In genomic region chr14:50529288-50530179, GRCh38 we compare ENCODE assay signal across 10 cellular contexts. TPM values are rescaled to one million over a fixed set of nuclear protein-coding genes. Genes with fewer than 3 reads are reported as not detected.
A peak's percentile ranks its signal among the peaks of the same experiment; 100 is the strongest.
DNase-seq lines count a peak whose midpoint lies in the region; ATAC-seq and TF ChIP-seq lines count a peak whose summit lies in the region.
"Had no signal": no experiment of that assay in that cellular context is flagged by ENCODE, and none has a peak within 500 bp of the region (broad histone marks: within the 10 kb centered on the region; RNA-seq: fewer than 3 reads in every experiment).

No MANE protein-coding gene starts in this region.

- peaks cover 42% of the 10 kb centered on the region for H3K4me1 Mint-ChIP-seq in MCF 10A (ENCODE audit: insufficient read depth, unreplicated experiment)

- intact Hi-C loops in IMR-90 (cut with micrococcal nuclease) (loop anchor here (5.0 to 10.0 kb wide), 4 partner anchors 75 to 412 kb away; partner anchors contain the start of genes CDKL1, SOS2 and VCPKMT), MCF 10A (cut with micrococcal nuclease) (loop anchor here (5.0 to 10.0 kb wide), 2 partner anchors 665 to 897 kb away; no protein-coding TSS in a partner anchor)

- peaks cover 3 to 44% of the 10 kb centered on the region in 2 experiments; a peak in 2 of 4 replicates for H3K79me1 ChIP-seq in IMR-90 (ENCODE audit: low read depth in 1 of 2, low read length in 2 of 2)

- no peaks in the 10 kb centered on the region for H3K27me3 ChIP-seq in AG04450 (ENCODE audit: control insufficient read depth, insufficient read depth, low read length)
- no peaks in the 10 kb centered on the region for H3K27me3 ChIP-seq in IMR-90 (ENCODE audit: control insufficient read depth, insufficient read depth, low read length)
- H3K27me3 ChIP-seq in MM.1S (replicated peaks; ENCODE audit: insufficient read depth, low read length), result no peaks in the 10 kb centered on the region

- H3K9me3 ChIP-seq in AG04450 (ENCODE audit: control insufficient read depth, insufficient read depth, low read length) (no peaks in the 10 kb centered on the region), IMR-90 (ENCODE audit: control insufficient read depth, insufficient read depth, low read length) (no peaks in the 10 kb centered on the region), mesodermal cell (ENCODE audit: control insufficient read depth, low read length) (no peaks in the 10 kb centered on the region), MM.1S (replicated peaks; ENCODE audit: insufficient read depth, low read length) (no peaks in the 10 kb centered on the region)

- H3K27me3 Mint-ChIP-seq in MCF 10A (ENCODE audit: insufficient read depth, unreplicated experiment), result no peaks in the 10 kb centered on the region

- peak overlapping the region; percentile 86 for H2BK120ac ChIP-seq in IMR-90 (ENCODE audit: low read depth, low read length)

- H3K23ac ChIP-seq in IMR-90 (ENCODE audit: low read depth, low read length), result peak overlapping the region; percentile 88

- CTCF ChIA-PET in AG04450 (lab: Charles Lee) (interaction anchor here (0.8 to 3.0 kb wide), 3 partner anchors 208 to 244 kb away, joined by 3 to 19 read pairs (median 8); no protein-coding TSS in a partner anchor), IMR-90 (lab: Yijun Ruan, JAX) (interaction anchor here (1.4 to 1.6 kb wide), 2 partner anchors 13 to 209 kb away, joined by 3 to 5 read pairs; no protein-coding TSS in a partner anchor), MCF 10A (lab: Yijun Ruan, JAX) (interaction anchor here (1.0 to 2.7 kb wide), 4 partner anchors 82 to 209 kb away, joined by 3 to 19 read pairs (median 4); partner anchors contain the start of gene CDKL1)

- peaks cover 23% of the 10 kb centered on the region for H3K36me3 Mint-ChIP-seq in MCF 10A (ENCODE audit: insufficient read depth, unreplicated experiment)

- POLR2A ChIA-PET in AG04450 (lab: Yijun Ruan, JAX), result interaction anchor here (0.6 kb wide), 1 partner anchor 413 kb away, joined by 3 read pairs; the partner anchor contains the start of gene VCPKMT
- POLR2A ChIA-PET in IMR-90 (lab: Charles Lee; ENCODE audit: unreplicated experiment), result no interaction called here
- POLR2A ChIA-PET in MCF 10A (lab: Yijun Ruan, JAX), result interaction anchor here (0.6 to 2.7 kb wide), 7 partner anchors 15 to 218 kb away, joined by 3 to 11 read pairs (median 5); partner anchors contain the start of genes DMAC2L and L2HGDH

- H3K4me1 ChIP-seq in IMR-90 (ENCODE audit: control insufficient read depth, insufficient read depth, low read length) (peaks cover 22% of the 10 kb centered on the region), mesodermal cell (ENCODE audit: control insufficient read depth, insufficient read depth, low read length, poor library complexity, severe bottlenecking) (peaks cover 20% of the 10 kb centered on the region), MM.1S (ENCODE audit: low read length) (0 out of 2 replicates have a peak, but pooled peaks cover 4% of the 10 kb centered on the region)

- H3K4ac ChIP-seq in IMR-90 (ENCODE audit: low read depth, low read length), result peak overlapping the region; percentile 72

- H3K4me3 ChIP-seq in AG04450 (ENCODE audit: low read depth, low read length) (peak overlapping the region; percentile 80), IMR-90 (ENCODE audit: insufficient read depth, low read depth, low read length) (peak overlapping the region; percentile 41), mesodermal cell (ENCODE audit: extremely low read depth, insufficient read depth, low read length, poor library complexity, severe bottlenecking) (peak overlapping the region; percentile 91), MM.1S (ENCODE audit: low read length) (no peak overlapping the region)
- H3K4me3 ChIP-seq: lung had no signal

- H4K91ac ChIP-seq in IMR-90 (ENCODE audit: insufficient read depth, low read depth, low read length), result peak overlapping the region; percentile 91

- peak overlapping the region; percentile 40 for H3K27ac ChIP-seq in AG04450 (ENCODE audit: low read depth, low read length)
- H3K27ac ChIP-seq in IMR-90 (ENCODE audit: insufficient read depth, low read length), result peak overlapping the region; percentile 82
- H3K27ac ChIP-seq in mesodermal cell (ENCODE audit: low read depth, low read length, severe bottlenecking), result no peak overlapping the region
- no peak overlapping the region for H3K27ac ChIP-seq in MM.1S (ENCODE audit: low read length)

- peak overlapping the region; percentile 87; the same call in 2 of the 3 replicates for H2BK15ac ChIP-seq in IMR-90 (ENCODE audit: low read depth, low read length)

- H3K36me3 ChIP-seq in IMR-90 (ENCODE audit: control insufficient read depth, insufficient read depth, low read length) (peaks cover 3% of the 10 kb centered on the region), mesodermal cell (ENCODE audit: control insufficient read depth, insufficient read depth, low read length) (peaks cover 23% of the 10 kb centered on the region), MM.1S (replicated peaks; ENCODE audit: insufficient read depth, low read length) (no peaks in the 10 kb centered on the region)

- ATAC-seq in IMR-90 (ENCODE audit: low read depth) (no peak), GM21825 (IDR thresholded peaks at IDR 0.05; ENCODE audit: unreplicated experiment) (no peak)

- H4K5ac ChIP-seq in IMR-90 (ENCODE audit: low read depth, low read length), result peak overlapping the region; percentile 61

- H2AK9ac ChIP-seq in IMR-90 (replicated peaks; ENCODE audit: low read depth, low read length, poor library complexity), result peak overlapping the region; percentile 18

- peak overlapping the region; percentile 98 for H2BK5ac ChIP-seq in IMR-90 (ENCODE audit: low read depth, low read length, poor library complexity, severe bottlenecking)

- peaks cover 66% of the 10 kb centered on the region for H3K79me2 ChIP-seq in MM.1S (ENCODE audit: low read length)

- dilution Hi-C loops in IMR-90 (cut with HindIII; ENCODE audit: low sequenced_read_pairs, unreplicated experiment), result no loop called here

- peak overlapping the region; percentile 73 for H2BK20ac ChIP-seq in IMR-90 (ENCODE audit: low read depth, low read length)

- no peaks in the 10 kb centered on the region for H3K9me3 Mint-ChIP-seq in MCF 10A (ENCODE audit: unreplicated experiment)

- peak overlapping the region; percentile 64 for H3K56ac ChIP-seq in IMR-90 (ENCODE audit: extremely low read depth, insufficient read depth, low read length)

- H3K9me2 ChIP-seq in MM.1S (replicated peaks; ENCODE audit: insufficient read depth, low read length), result no peaks in the 10 kb centered on the region

- H3K4me3 Mint-ChIP-seq in MCF 10A (ENCODE audit: unreplicated experiment), result peak overlapping the region; percentile 80

- in situ Hi-C loops in IMR-90 (cut with MboI; ENCODE audit: low sequenced_read_pairs), result loop anchor here (5.0 to 10.0 kb wide), 2 partner anchors 207 to 665 kb away; no protein-coding TSS in a partner anchor

- H2AFZ ChIP-seq in IMR-90 (replicated peaks; ENCODE audit: low read length, poor library complexity) (no peak overlapping the region), MM.1S (ENCODE audit: low read length) (no peak overlapping the region)

- peak overlapping the region; percentile 46 for H3K27ac Mint-ChIP-seq in MCF 10A (ENCODE audit: low read depth, unreplicated experiment)

- BruUV-seq in IMR-90 (replicated peaks; lab: Mats Ljungman, UMichigan) (TSS peak; percentile 29), MCF 10A (replicated peaks; lab: Mats Ljungman, UMichigan) (no TSS peak)

- no peak for TF ChIP-seq CTCF in AG04450 (IDR thresholded peaks at IDR 0.05; ENCODE audit: low read depth, low read length)
- no peak for TF ChIP-seq CTCF in IMR-90 (conservative IDR thresholded peaks at IDR 0.05; ENCODE audit: low read depth, low read length)
- TF ChIP-seq CTCF in MCF 10A (IDR thresholded peaks at IDR 0.05; ENCODE audit: unreplicated experiment), result no peak
- TF ChIP-seq CTCF in MM.1S (IDR thresholded peaks at IDR 0.05; ENCODE audit: low read length), result no peak

- H4K20me1 ChIP-seq in IMR-90 (ENCODE audit: insufficient read depth, low read length), result peaks cover 55% of the 10 kb centered on the region
- no peaks in the 10 kb centered on the region; the same call in 1 of the 2 replicates for H4K20me1 ChIP-seq in MM.1S (ENCODE audit: insufficient read depth, low read length)

- 20 to 100% methylated on average over 1 of the region's 6 CpGs for WGBS in IMR-90 (ENCODE audit: extremely low coverage in 2 of 2, insufficient read length in 1 of 2), 2 experiments
- 88% methylated on average over 4 of the region's 6 CpGs for WGBS in mesodermal cell (ENCODE audit: insufficient coverage in 2 of 2), 2 experiments

- H3K4me2 ChIP-seq in IMR-90 (ENCODE audit: low read depth, low read length) (peak overlapping the region; percentile 95), MM.1S (ENCODE audit: low read depth, low read length) (no peak overlapping the region)

- no peak for TF ChIP-seq POLR2A in IMR-90 (IDR thresholded peaks at IDR 0.05; ENCODE audit: low read depth, low read length)

- H3K18ac ChIP-seq in IMR-90 (ENCODE audit: low read depth, low read length), result peak overlapping the region; percentile 97

- H3K9me1 ChIP-seq in IMR-90 (ENCODE audit: insufficient read depth, low read length), result peaks cover 12% of the 10 kb centered on the region; the same call in 1 of the 2 replicates

- DNase-seq in AG04450 (ENCODE audit: low read depth, low spot score) (no peak), IMR-90 (peak; percentile 31), MCF 10A (ENCODE audit: unreplicated experiment) (no peak), ureter (ENCODE audit: low spot score) (no peak), NCI-H2081 treated with DMSO at 0.1 percent for 48 hours (lab: John Stamatoyannopoulos, UW) (no peak), MM.1S (no peak)
- DNase-seq: SW 1271 had no signal

- H3F3A ChIP-seq in MM.1S (ENCODE audit: insufficient read depth, low read length), result peaks cover 10% of the 10 kb centered on the region; the same call in 1 of the 2 replicates

- peak overlapping the region; percentile 88 for H3K14ac ChIP-seq in IMR-90 (replicated peaks; ENCODE audit: low read depth, low read length)

- no peak for TF ChIP-seq RAD21 in IMR-90 (IDR thresholded peaks at IDR 0.05; ENCODE audit: low read length)

- H3K9ac ChIP-seq in IMR-90 (ENCODE audit: low read depth, low read length) (peak overlapping the region; percentile 96), MM.1S (ENCODE audit: low read length) (no peak overlapping the region)

- H2AK5ac ChIP-seq in IMR-90 (ENCODE audit: low read depth, low read length), result peak overlapping the region; percentile 96

- H4K8ac ChIP-seq in IMR-90 (ENCODE audit: low read depth in 2 of 2, low read length in 2 of 2), result peak overlapping the region; percentile 53 to 76

RNA-seq across cellular contexts. Expression of gene MAP4K5, which starts 2.8 kb away (rescaled TPM):
- polyA plus RNA-seq in AG04450 (2011; rRNA removed) (30.3 and 35.4 TPM in 2 replicates), IMR-90 (2012; rRNA removed) (27.5 and 33.1 TPM in 2 replicates)
- polyA minus RNA-seq in AG04450 (2011; rRNA and poly(A)+ RNA removed), result 18.3 and 28.1 TPM in 2 replicates
- total RNA-seq in IMR-90 (2012; rRNA removed) (46.1 and 66.1 TPM in 2 replicates), MCF 10A (2022) (43.8 and 45.7 TPM in 2 replicates), ureter (71.8 TPM)
- polyA plus RNA-seq in IMR-90 (2012; cell fraction: cytosol; rRNA removed), result 74.9 and 171 TPM in 2 replicates
- polyA plus RNA-seq in IMR-90 (2012; cell fraction: nucleus; rRNA removed; ENCODE audit: low replicate concordance), result 104 and 109 TPM in 2 replicates
- 52.5 TPM for polyA plus RNA-seq in mesodermal cell (2013, experiment 1 of 2)
- 59.1 TPM for polyA plus RNA-seq in mesodermal cell (2013, experiment 2 of 2)

RNA-seq across cellular contexts. Expression of gene ATL1, which starts 30.4 kb away (rescaled TPM):
- polyA plus RNA-seq in AG04450 (2011; rRNA removed), result 8.2 and 11.5 TPM in 2 replicates
- 7.9 and 9.1 TPM in 2 replicates for polyA minus RNA-seq in AG04450 (2011; rRNA and poly(A)+ RNA removed)
- total RNA-seq in IMR-90 (2012; rRNA removed), result 10.3 and 12.2 TPM in 2 replicates
- 5.3 and 6.0 TPM in 2 replicates for polyA plus RNA-seq in IMR-90 (2012; rRNA removed)
- 1.5 and 3.6 TPM in 2 replicates for polyA plus RNA-seq in IMR-90 (2012; cell fraction: cytosol; rRNA removed)
- 2.4 and 3.9 TPM in 2 replicates for polyA plus RNA-seq in IMR-90 (2012; cell fraction: nucleus; rRNA removed; ENCODE audit: low replicate concordance)
- total RNA-seq in MCF 10A (2022), result 3.2 and 3.3 TPM in 2 replicates
- polyA plus RNA-seq in mesodermal cell (2013, experiment 1 of 2), result 2.1 TPM
- 1.7 TPM for polyA plus RNA-seq in mesodermal cell (2013, experiment 2 of 2)
- total RNA-seq in ureter, result 8.8 TPM

Comparison
In these comparisons a context has a peak if more than half of its experiments do, and no peak if none do; other contexts are left out.
1. H3K27ac ChIP-seq: peak in AG04450 (single experiment) and IMR-90 (single experiment); none in mesodermal cell (single experiment) and MM.1S (single experiment).